Comparison of ENCODE assay signal across 9 cellular contexts in genomic region chr3:71258116-71258515, GRCh38.
DNase-seq lines count a peak whose midpoint lies in the region; ATAC-seq lines count a peak whose summit lies in the region.
"Had no signal": no experiment of that assay in that cellular context is flagged by ENCODE, and none has a peak within 500 bp of the region (broad histone marks: within the 10 kb centered on the region; RNA-seq: fewer than 3 reads in every experiment).

No MANE protein-coding gene starts in this region.

- H2AK5ac ChIP-seq in mesenchymal stem cell (ENCODE audit: low read length, severe bottlenecking), result peak overlapping the region; percentile 71

- H4K91ac ChIP-seq in mesenchymal stem cell (ENCODE audit: low read length), result no peak overlapping the region

- 80% methylated on average over 1 of the region's 1 CpG for whole genome bisulfite sequencing in mesenchymal stem cell

- H3K9ac ChIP-seq in mesenchymal stem cell (ENCODE audit: low read length), result no peak overlapping the region

- H2BK15ac ChIP-seq in mesenchymal stem cell (ENCODE audit: low read depth, poor library complexity, severe bottlenecking), result no peak overlapping the region

- peaks cover 6% of the 10 kb centered on the region for H3K4me1 ChIP-seq in mesenchymal stem cell (ENCODE audit: control insufficient read depth, insufficient read depth, low read depth, low read length)

- ATAC-seq in GM21515 (IDR thresholded peaks at IDR 0.05; ENCODE audit: unreplicated experiment), result no peak
- no peak for ATAC-seq in HG03095 (IDR thresholded peaks at IDR 0.05; ENCODE audit: unreplicated experiment)

- no peak overlapping the region for H3K14ac ChIP-seq in mesenchymal stem cell (ENCODE audit: low read length in 2 of 2)

- H3K23ac ChIP-seq in mesenchymal stem cell (ENCODE audit: low read length in 2 of 2), result no peak overlapping the region

- H2BK120ac ChIP-seq in mesenchymal stem cell (ENCODE audit: low read depth, low read length), result no peak overlapping the region

- no peaks in the 10 kb centered on the region for H3K36me3 ChIP-seq in mesenchymal stem cell (ENCODE audit: control insufficient read depth in 1 of 2, insufficient read depth in 2 of 2, low read depth in 1 of 2, low read length in 2 of 2)

- H2AFZ ChIP-seq in mesenchymal stem cell (ENCODE audit: low read depth, low read length), result no peak overlapping the region

- peak overlapping the region; percentile 37 to 60 for H3K18ac ChIP-seq in mesenchymal stem cell (ENCODE audit: low read depth in 1 of 2, low read length in 2 of 2)

- no peak overlapping the region for H3K4me2 ChIP-seq in mesenchymal stem cell (ENCODE audit: low read length, poor library complexity, severe bottlenecking)

- H3K27ac ChIP-seq in mesenchymal stem cell (ENCODE audit: low read length, poor library complexity, severe bottlenecking) (peak overlapping the region; percentile 5), substantia nigra (ENCODE audit: low read depth, low read length, poor library complexity, severe bottlenecking) (no peak overlapping the region)

- H3K9me3 ChIP-seq in mesenchymal stem cell (ENCODE audit: control insufficient read depth, low read length), result no peaks in the 10 kb centered on the region

- no peaks in the 10 kb centered on the region for H3K27me3 ChIP-seq in mesenchymal stem cell (ENCODE audit: control insufficient read depth in 1 of 2, insufficient read depth in 1 of 2, low read length in 2 of 2)

- H3K4me3 ChIP-seq in mesenchymal stem cell (ENCODE audit: insufficient read depth in 1 of 2, low read depth in 1 of 2, low read length in 2 of 2), result no peak overlapping the region

- no peak overlapping the region for H2BK12ac ChIP-seq in mesenchymal stem cell (ENCODE audit: low read length in 2 of 2)

- H3K4ac ChIP-seq in mesenchymal stem cell (ENCODE audit: low read depth in 1 of 2, low read length in 2 of 2), result peak overlapping the region in 1 of 2 experiments; percentile 78

- peaks cover 34% of the 10 kb centered on the region for H3K79me1 ChIP-seq in mesenchymal stem cell (replicated peaks; ENCODE audit: low read length, poor library complexity, severe bottlenecking)

- DNase-seq in COLO829 (ENCODE audit: low spot score), result peak; percentile 44
- peak; percentile 13 for DNase-seq in LHCN-M2 (ENCODE audit: low read depth)
- DNase-seq in amniotic stem cell (lab: John Stamatoyannopoulos, UW), result peak; percentile 34
- peak; percentile 26 for DNase-seq in mesenchymal stem cell
- no peak for DNase-seq in MV-4-11 (lab: John Stamatoyannopoulos, UW)
- DNase-seq in substantia nigra (lab: John Stamatoyannopoulos, UW), result no peak
- DNase-seq: activated T-cell treated with anti-CD3 and anti-CD28 coated beads, Interleukin-2, amount 50 U/mL, for 72 hours had no signal

- no peak overlapping the region for H4K8ac ChIP-seq in mesenchymal stem cell (ENCODE audit: low read length)

- H2BK5ac ChIP-seq in mesenchymal stem cell (ENCODE audit: low read depth, low read length, poor library complexity, severe bottlenecking), result no peak overlapping the region

Comparison
In these comparisons a context has a peak if more than half of its experiments do, and no peak if none do; other contexts are left out.
1. DNase-seq: peak in COLO829 (single experiment), LHCN-M2 (single experiment), amniotic stem cell (single experiment) and mesenchymal stem cell (single experiment); none in MV-4-11 (single experiment) and substantia nigra (0 of 49).